ENCODE assay signal across 11 cellular contexts in genomic region chr17:76107507-76107906, GRCh38. TPM values are rescaled to one million over a fixed set of nuclear protein-coding genes. Genes with fewer than 3 reads are reported as not detected.
DNase-seq lines count a peak whose midpoint lies in the region; ATAC-seq, FAIRE-seq and TF ChIP-seq lines count a peak whose summit lies in the region.
"Had no signal": no experiment of that assay in that cellular context is flagged by ENCODE, and none has a peak within 500 bp of the region (broad histone marks: within the 10 kb centered on the region; RNA-seq: fewer than 3 reads in every experiment).

No MANE protein-coding gene starts in this region.

- H3K4me3 Mint-ChIP-seq in CD14-positive monocyte: no peak overlapping the region
- H3K4me3 Mint-ChIP-seq: activated CD4-positive, alpha-beta memory T cell treated with anti-CD3 and anti-CD28 coated beads, Interleukin-2, amount 10 ng/mL, durations not matched to agents 7 days and 5 days; activated naive CD8-positive, alpha-beta T cell treated with anti-CD3 and anti-CD28 coated beads for 36 hours had no signal

- no peaks in the 10 kb centered on the region for H3K9me2 ChIP-seq in PC-3 (replicated peaks; ENCODE audit: low read length)

- POLR2A ChIA-PET in PC-3 (lab: Charles Lee; ENCODE audit: unreplicated experiment): no interaction called here

- no peaks in the 10 kb centered on the region for H3K27me3 ChIP-seq in PC-3 (ENCODE audit: low read length)
- H3K27me3 ChIP-seq in foreskin keratinocyte: peaks cover 4% of the 10 kb centered on the region
- H3K27me3 ChIP-seq in spleen (replicated peaks in 1 of 7): peaks cover 0 to 6% (median 0%) of the 10 kb centered on the region in 7 donors

- H3K4me3 ChIP-seq in GM12864 (ENCODE audit: low read depth, low read length): no peak overlapping the region
- no peak overlapping the region for H3K4me3 ChIP-seq in PC-3 (ENCODE audit: low read length)
- H3K4me3 ChIP-seq in spleen: no peak overlapping the region

- H3K36me3 ChIP-seq in PC-3 (ENCODE audit: low read depth, low read length) (no peaks in the 10 kb centered on the region), spleen (no peaks in the 10 kb centered on the region)

- H3K27ac Mint-ChIP-seq in CD14-positive monocyte: no peak overlapping the region
- H3K27ac Mint-ChIP-seq: activated CD4-positive, alpha-beta memory T cell treated with anti-CD3 and anti-CD28 coated beads, Interleukin-2, amount 10 ng/mL, durations not matched to agents 7 days and 5 days; activated naive CD8-positive, alpha-beta T cell treated with anti-CD3 and anti-CD28 coated beads for 36 hours had no signal

- peaks cover 5 to 29% (median 15%) of the 10 kb centered on the region in 3 donors for H3K27me3 Mint-ChIP-seq in CD14-positive monocyte (ENCODE audit: low read depth in 3 of 3)
- H3K27me3 Mint-ChIP-seq: activated naive CD8-positive, alpha-beta T cell treated with anti-CD3 and anti-CD28 coated beads for 36 hours had no signal

- no peaks in the 10 kb centered on the region for H3F3A ChIP-seq in PC-3 (ENCODE audit: low read length, unreplicated experiment)

- H3K9me3 Mint-ChIP-seq in CD14-positive monocyte: peaks cover 0 to 2% (median 0%) of the 10 kb centered on the region in 7 donors
- H3K9me3 Mint-ChIP-seq: activated CD4-positive, alpha-beta memory T cell treated with anti-CD3 and anti-CD28 coated beads, Interleukin-2, amount 10 ng/mL, durations not matched to agents 7 days and 5 days; activated naive CD8-positive, alpha-beta T cell treated with anti-CD3 and anti-CD28 coated beads for 36 hours had no signal

- CTCF ChIA-PET in PC-3 (lab: Charles Lee): no interaction called here

- no peaks in the 10 kb centered on the region for H3K36me3 Mint-ChIP-seq in CD14-positive monocyte

- TF ChIP-seq CTCF in CD14-positive monocyte (IDR thresholded peaks at IDR 0.05): peak; percentile 34
- TF ChIP-seq CTCF in GM12864 (IDR thresholded peaks at IDR 0.05; ENCODE audit: low read depth, low read length, missing control alignments): peak; percentile 9
- peak; percentile 47 for TF ChIP-seq CTCF in PC-3 (conservative IDR thresholded peaks at IDR 0.05; ENCODE audit: low read depth, low read length)
- TF ChIP-seq CTCF in foreskin keratinocyte (conservative IDR thresholded peaks at IDR 0.05): peak; percentile 47
- TF ChIP-seq CTCF in spleen (IDR thresholded peaks at IDR 0.05 in 8 of 11, conservative IDR thresholded peaks at IDR 0.05 in 3 of 11): peak in 4 of 11 experiments; percentile 12 to 28 (median 16)

- no TSS peak for BruUV-seq in PC-3 (replicated peaks; lab: Mats Ljungman, UMichigan)

- no peak for FAIRE-seq in HTR-8/SVneo (lab: Jason Lieb, UNC)

- H3K79me2 ChIP-seq in PC-3 (ENCODE audit: low read length): peaks cover 11% of the 10 kb centered on the region

- peaks cover 10% of the 10 kb centered on the region for H3K4me1 ChIP-seq in PC-3 (ENCODE audit: insufficient read depth, low read length)
- H3K4me1 ChIP-seq in foreskin keratinocyte: no peaks in the 10 kb centered on the region
- H3K4me1 ChIP-seq in spleen: peaks cover 4 to 30% (median 15%) of the 10 kb centered on the region in 6 donors

- no peaks in the 10 kb centered on the region for H4K20me1 ChIP-seq in PC-3 (ENCODE audit: low read length)

- TF ChIP-seq POLR2A in spleen (IDR thresholded peaks at IDR 0.05): no peak

- 69 to 79% (median 74%) methylated on average over 6 of the region's 6 CpGs for WGBS in spleen, 5 donors

- H3K27ac ChIP-seq in PC-3 (ENCODE audit: low read length) (no peak overlapping the region), foreskin keratinocyte (no peak overlapping the region), spleen (no peak overlapping the region)

- peaks cover 32% of the 10 kb centered on the region for H3K4me1 Mint-ChIP-seq in CD14-positive monocyte

- intact Hi-C loops in CD14-positive monocyte (cut with micrococcal nuclease) (no loop called here), PC-3 (cut with micrococcal nuclease) (loop anchor here (10.0 kb wide), 1 partner anchor 157 kb away; the partner anchor contains the start of gene UBALD2), spleen (cut with DNase I; ENCODE audit: low total_unique reads) (no loop called here)

- H3K9me3 ChIP-seq in PC-3 (ENCODE audit: low read length) (no peaks in the 10 kb centered on the region), spleen (no peaks in the 10 kb centered on the region)

- ATAC-seq in PC-3 (no peak), foreskin keratinocyte (no peak)

- no peak overlapping the region for H3K4me2 ChIP-seq in PC-3 (ENCODE audit: low read length)

- no peak for DNase-seq in CD14-positive monocyte (ENCODE audit: low spot score)
- no peak for DNase-seq in GM12864 (ENCODE audit: low read depth)
- DNase-seq in PC-3: peak; percentile 58
- DNase-seq in foreskin keratinocyte: no peak
- no peak for DNase-seq in HTR-8/SVneo (ENCODE audit: insufficient read length, low spot score)
- DNase-seq in spleen: no peak
- DNase-seq in NOMO-1 (lab: John Stamatoyannopoulos, UW; ENCODE audit: unreplicated experiment in 2 of 2): no peak
- no peak for DNase-seq in stimulated activated CD4-positive, alpha-beta T cell treated with anti-CD3 and anti-CD28 coated beads, Interleukin-4, amount 100 ng/mL, for 4 hours
- DNase-seq: activated CD4-positive, alpha-beta memory T cell treated with anti-CD3 and anti-CD28 coated beads, Interleukin-2, amount 10 ng/mL, durations not matched to agents 7 days and 5 days; activated naive CD8-positive, alpha-beta T cell treated with anti-CD3 and anti-CD28 coated beads for 36 hours; effector memory CD4-positive, alpha-beta T cell had no signal

- no peak overlapping the region for H3K9ac ChIP-seq in PC-3 (ENCODE audit: low read length)

- H2AFZ ChIP-seq in PC-3 (ENCODE audit: low read length): no peak overlapping the region

RNA-seq across cellular contexts. Expression of gene EXOC7, which starts 3.9 kb away (rescaled TPM):
- polyA plus RNA-seq in CD14-positive monocyte: 10 to 100 TPM; 30.7 to 42.4 TPM
- 153 and 173 TPM in 2 replicates for total RNA-seq in PC-3 (2014; rRNA removed)
- total RNA-seq in foreskin keratinocyte: 69.5 and 71.2 TPM in 2 replicates
- 43.3 and 46.0 TPM in 2 replicates for polyA plus RNA-seq in foreskin keratinocyte
- total RNA-seq in spleen: 100 to 1,000 TPM in 4 of 7 donors, 10 to 100 TPM in 3; 64.5 to 128 (median 104) TPM
- polyA plus RNA-seq in spleen: 10 to 100 TPM; 26.2 to 51.5 (median 35.0) TPM

RNA-seq across cellular contexts. Expression of gene ZACN, which starts 28.5 kb away (rescaled TPM):
- not detected for polyA plus RNA-seq in CD14-positive monocyte
- 0.11 TPM in 1 of 2 replicates, not detected in the other for total RNA-seq in PC-3 (2014; rRNA removed)
- not detected in 2 replicates for total RNA-seq in foreskin keratinocyte
- polyA plus RNA-seq in foreskin keratinocyte: 0.07 and 0.11 TPM in 2 replicates
- under 1 TPM in 2 of 7 donors, not detected in 5; 0.17 to 0.27 TPM for total RNA-seq in spleen
- 1 to 10 TPM; 1.0 to 1.9 (median 1.4) TPM for polyA plus RNA-seq in spleen

RNA-seq across cellular contexts. Expression of gene GALR2, which starts 32.9 kb away (rescaled TPM):
- polyA plus RNA-seq in CD14-positive monocyte (1 to 10 TPM in 1 of 2 donors, under 1 TPM in 1; 0.22 to 1.1 TPM), foreskin keratinocyte (0.06 and 0.12 TPM in 2 replicates), spleen (under 1 TPM in 1 of 3 donors, not detected in 2; 0.06 TPM)
- total RNA-seq in PC-3 (2014; rRNA removed) (0.69 and 2.2 TPM in 2 replicates), foreskin keratinocyte (0.07 TPM in 1 of 2 replicates, not detected in the other), spleen (under 1 TPM in 3 of 7 donors, not detected in 4; 0.26 to 0.93 (median 0.51) TPM)

RNA-seq across cellular contexts. Expression of gene FOXJ1, which starts 33.5 kb away (rescaled TPM):
- polyA plus RNA-seq in CD14-positive monocyte: not detected
- total RNA-seq in PC-3 (2014; rRNA removed): 0.26 and 0.69 TPM in 2 replicates
- 0.11 and 0.14 TPM in 2 replicates for total RNA-seq in foreskin keratinocyte
- 0.11 and 0.12 TPM in 2 replicates for polyA plus RNA-seq in foreskin keratinocyte
- under 1 TPM in 1 of 7 donors, not detected in 6; 0.13 TPM for total RNA-seq in spleen
- polyA plus RNA-seq in spleen: under 1 TPM in 1 of 3 donors, not detected in 2; 0.05 TPM

RNA-seq across cellular contexts. Expression of gene SRP68, which starts 35.2 kb away (rescaled TPM):
- 10 to 100 TPM; 42.1 to 47.1 TPM for polyA plus RNA-seq in CD14-positive monocyte
- total RNA-seq in PC-3 (2014; rRNA removed): 60.8 and 71.4 TPM in 2 replicates
- 75.9 and 76.7 TPM in 2 replicates for total RNA-seq in foreskin keratinocyte
- polyA plus RNA-seq in foreskin keratinocyte: 70.5 and 78.4 TPM in 2 replicates
- total RNA-seq in spleen: 10 to 100 TPM; 39.4 to 62.0 (median 56.1) TPM
- 10 to 100 TPM; 24.5 to 40.9 (median 26.8) TPM for polyA plus RNA-seq in spleen
